In the genomic region with DNA sequence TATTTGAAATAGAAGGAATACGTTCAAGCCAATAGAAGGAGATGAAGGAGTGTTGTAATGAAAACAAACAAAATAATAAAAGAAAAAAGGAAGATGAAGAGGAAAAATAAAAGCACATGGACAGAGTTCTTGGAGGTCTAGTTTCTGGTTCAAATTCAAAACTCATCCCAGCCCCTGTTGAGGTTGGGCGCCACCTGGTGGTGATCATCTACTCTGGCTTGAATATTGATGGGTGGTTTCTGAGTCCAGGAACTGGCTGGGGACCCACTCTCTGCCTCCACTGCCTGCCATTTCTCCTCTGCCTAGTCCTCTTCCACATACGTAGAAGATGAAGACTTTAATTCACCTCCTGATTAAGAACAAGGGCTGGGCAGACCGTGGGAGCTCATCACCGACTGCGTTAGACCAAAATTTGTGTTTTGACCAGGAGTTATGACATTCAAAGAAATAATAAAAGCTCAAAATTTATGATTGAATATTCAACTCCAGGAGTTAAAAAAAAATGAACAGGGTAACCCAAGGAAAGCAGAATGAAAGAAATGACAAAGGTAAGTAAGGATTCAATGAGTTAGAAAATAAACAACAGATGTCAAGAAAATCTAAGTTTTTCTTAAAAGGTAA, we compare ENCODE assay signal across 8 cellular contexts.
A peak's percentile ranks its signal among the peaks of the same experiment; 100 is the strongest.
DNase-seq lines count a peak whose midpoint lies in the region; ATAC-seq and TF ChIP-seq lines count a peak whose summit lies in the region.

No MANE protein-coding gene starts in this region.

- TF ChIP-seq CTCF in VCaP (conservative IDR thresholded peaks at IDR 0.05), result peak; percentile 95
- TF ChIP-seq CTCF in breast epithelium (IDR thresholded peaks at IDR 0.05), result peak; percentile 48 to 80 (median 61)

- H3K4me3 ChIP-seq in breast epithelium, result no peak overlapping the region

- DNase-seq in DMS153 treated with DMSO at 0.1 percent for 48 hours (lab: John Stamatoyannopoulos, UW; ENCODE audit: unreplicated experiment), result peak; percentile 78
- DNase-seq in NCI-H2171 treated with DMSO at 0.1 percent for 48 hours (lab: John Stamatoyannopoulos, UW), result peak; percentile 58
- peak; percentile 56 to 80 for DNase-seq in breast epithelium (ENCODE audit: low spot score in 2 of 2)
- peak; percentile 84 for DNase-seq in islet precursor cell
- DNase-seq in stimulated activated CD4-positive, alpha-beta T cell treated with anti-CD3 and anti-CD28 coated beads, Interleukin-2, amount 100 ng/mL, for 4 hours (ENCODE audit: low read depth), result peak; percentile 41

- no peaks in the 10 kb centered on the region for H3K9me3 ChIP-seq in breast epithelium

- no peak overlapping the region for H3K27ac ChIP-seq in VCaP
- no peak overlapping the region for H3K27ac ChIP-seq in breast epithelium

- intact Hi-C loops in breast epithelium (cut with DNase I; ENCODE audit: low total_unique reads), result no loop called here

- H3K4me1 ChIP-seq in breast epithelium, result peaks cover 0 to 3% of the 10 kb centered on the region in 2 donors

- H3K36me3 ChIP-seq in breast epithelium, result no peaks in the 10 kb centered on the region

- ATAC-seq in HG02759 (IDR thresholded peaks at IDR 0.05; ENCODE audit: unreplicated experiment) (peak; percentile 77), GM18520 (IDR thresholded peaks at IDR 0.05; ENCODE audit: unreplicated experiment) (no peak)

- no peak for TF ChIP-seq POLR2A in breast epithelium (IDR thresholded peaks at IDR 0.05)

- H3K27me3 ChIP-seq in breast epithelium, result no peaks in the 10 kb centered on the region
